1 cellular context compared by ENCODE assay signal in the genomic region with DNA sequence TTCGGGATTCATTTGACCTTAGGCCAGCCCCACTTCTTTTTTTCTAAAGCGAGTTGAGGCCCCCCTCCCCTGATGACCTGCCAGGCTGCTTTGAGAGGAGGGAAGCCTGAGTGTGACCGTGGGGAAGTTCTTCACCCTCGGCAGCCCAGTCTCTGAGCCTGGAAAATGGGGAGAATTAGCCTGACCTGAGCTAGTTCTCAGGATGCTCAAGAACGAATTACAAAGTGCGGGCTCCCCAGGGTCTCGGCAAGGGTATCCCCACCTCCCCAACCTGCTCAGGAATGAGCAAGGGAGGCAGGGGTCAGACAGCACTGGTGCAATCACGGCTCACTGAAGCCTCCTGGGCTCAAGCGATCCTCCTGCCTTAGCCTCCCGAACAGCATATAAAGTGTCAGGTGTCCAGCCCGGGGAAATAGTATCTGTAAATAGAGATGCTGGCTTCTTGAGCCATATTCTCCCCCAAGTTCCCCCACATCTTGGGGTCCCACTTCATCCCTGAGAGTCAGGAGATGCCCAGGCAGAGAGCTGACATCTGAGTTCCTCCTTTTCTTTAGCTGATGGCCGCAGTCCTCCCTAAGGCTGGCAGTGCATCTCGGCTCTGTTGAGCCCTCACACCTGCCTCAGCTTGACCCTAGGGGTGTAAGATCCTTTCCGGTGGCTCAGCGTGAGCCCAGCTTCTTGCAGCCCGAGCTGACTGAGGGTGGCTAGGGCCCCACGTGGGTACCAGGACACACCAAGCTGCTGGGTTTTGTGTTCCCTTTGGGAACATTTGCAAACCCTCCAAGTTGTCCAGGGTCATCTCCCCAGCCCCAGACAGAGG.
TF ChIP-seq lines count a peak whose summit lies in the region.

No MANE protein-coding gene starts in this region.

TF ChIP-seq in H1, 55 proteins besides CTCF, POLR2A, EP300 and RAD21:
- TF ChIP-seq BRCA1 (IDR thresholded peaks at IDR 0.05; ENCODE audit: low read depth, low read length) = no peak
- no peak for TF ChIP-seq SIRT6 (IDR thresholded peaks at IDR 0.05; ENCODE audit: low read length)
- TF ChIP-seq, protein P1, sequence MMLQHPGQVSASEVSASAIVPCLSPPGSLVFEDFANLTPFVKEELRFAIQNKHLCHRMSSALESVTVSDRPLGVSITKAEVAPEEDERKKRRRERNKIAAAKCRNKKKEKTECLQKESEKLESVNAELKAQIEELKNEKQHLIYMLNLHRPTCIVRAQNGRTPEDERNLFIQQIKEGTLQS (IDR thresholded peaks at IDR 0.05; ENCODE audit: insufficient read depth, low read depth, low read length) = no peak
- no peak for TF ChIP-seq KDM5A (IDR thresholded peaks at IDR 0.05; ENCODE audit: low read length)
- TF ChIP-seq PHF8 (conservative IDR thresholded peaks at IDR 0.05; ENCODE audit: low read depth, low read length) = no peak
- no peak for TF ChIP-seq CEBPB (IDR thresholded peaks at IDR 0.05; ENCODE audit: low read depth, low read length)
- no peak for TF ChIP-seq NANOG (IDR thresholded peaks at IDR 0.05; ENCODE audit: insufficient read depth, low read depth, low read length, poor library complexity, severe bottlenecking)
- no peak for TF ChIP-seq JUND (IDR thresholded peaks at IDR 0.05; ENCODE audit: low read length)
- no peak for TF ChIP-seq TCF12 (IDR thresholded peaks at IDR 0.05; ENCODE audit: low read depth, low read length)
- no peak for TF ChIP-seq TAF1 (IDR thresholded peaks at IDR 0.05; ENCODE audit: low read depth, low read length)
TF ChIP-seq in H1: peak in this region for 0.
